In the genomic region with DNA sequence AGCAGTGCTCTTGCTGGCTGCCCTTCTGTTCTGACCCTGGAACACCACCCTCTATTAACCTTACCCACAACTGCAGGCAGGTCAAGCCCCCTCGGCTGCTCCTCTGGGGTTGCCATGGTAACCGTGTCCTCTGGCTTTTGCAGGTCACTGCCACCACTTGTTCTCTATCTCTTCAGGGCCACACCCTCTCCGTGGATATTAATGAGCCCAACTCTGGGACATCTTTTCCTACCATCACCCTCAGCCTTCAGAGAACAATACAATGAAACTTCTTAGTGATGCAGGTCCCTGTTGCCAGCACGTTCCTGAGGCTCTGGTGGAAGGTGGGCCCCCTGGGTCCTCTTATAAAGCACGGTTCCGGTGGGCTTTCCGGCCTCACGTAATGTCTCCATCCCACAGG, we compare ENCODE assay signal across 19 cellular contexts. TPM values are rescaled to one million over a fixed set of nuclear protein-coding genes. Genes with fewer than 3 reads are reported as not detected.
DNase-seq lines count a peak whose midpoint lies in the region; TF ChIP-seq lines count a peak whose summit lies in the region.
"Had no signal": no experiment of that assay in that cellular context is flagged by ENCODE, and none has a peak within 500 bp of the region (broad histone marks: within the 10 kb centered on the region; RNA-seq: fewer than 3 reads in every experiment).

No MANE protein-coding gene starts in this region.

- H4K8ac ChIP-seq in mesendoderm (ENCODE audit: low read depth, low read length) (no peak overlapping the region), trophoblast cell (ENCODE audit: low read depth, low read length) (no peak overlapping the region)

- H3K36me3 ChIP-seq in CD8-positive, alpha-beta memory T cell (ENCODE audit: insufficient read depth, low read length), result no peaks in the 10 kb centered on the region
- H3K36me3 ChIP-seq in mesendoderm (ENCODE audit: control insufficient read depth, insufficient read depth, low read length), result no peaks in the 10 kb centered on the region
- H3K36me3 ChIP-seq in trophoblast cell (ENCODE audit: control insufficient read depth in 1 of 2, insufficient read depth in 2 of 2, low read length in 2 of 2), result no peaks in the 10 kb centered on the region
- H3K36me3 ChIP-seq: gastrocnemius medialis, uterus had no signal

- H3K9me3 Mint-ChIP-seq in T-helper 2 cell treated with Interferon-gamma antibody and Interleukin-4, amounts not matched to agents 5 μg/mL and 100 μg/mL, for 36 hours, result no peaks in the 10 kb centered on the region
- no peaks in the 10 kb centered on the region for H3K9me3 Mint-ChIP-seq in CD8-positive, alpha-beta memory T cell
- no peaks in the 10 kb centered on the region for H3K9me3 Mint-ChIP-seq in activated T-helper 1 cell treated with anti-CD3 and anti-CD28 coated beads, Interleukin-12 subunit alpha, Interleukin-12 subunit beta, Interleukin-2, Interleukin-4 antibody, amounts not matched to agents 30 ng/mL and 10 ng/mL and 1 ng/mL, durations not matched to agents 14 hours and 24 hours and 36 hours
- no peaks in the 10 kb centered on the region for H3K9me3 Mint-ChIP-seq in progenitor cell of endocrine pancreas (ENCODE audit: low read depth)

- peaks cover 82% of the 10 kb centered on the region for H3K4me1 ChIP-seq in CD8-positive, alpha-beta memory T cell (ENCODE audit: insufficient read depth, low read length)
- no peaks in the 10 kb centered on the region for H3K4me1 ChIP-seq in mesendoderm (ENCODE audit: control insufficient read depth, low read depth, low read length)
- peaks cover 3 to 5% of the 10 kb centered on the region in 2 experiments for H3K4me1 ChIP-seq in trophoblast cell (ENCODE audit: control insufficient read depth in 1 of 2, insufficient read depth in 2 of 2, low read length in 2 of 2)
- H3K4me1 ChIP-seq: uterus had no signal

- H3K9me3 ChIP-seq in CD8-positive, alpha-beta memory T cell (ENCODE audit: low read length), result no peaks in the 10 kb centered on the region
- peaks cover 2% of the 10 kb centered on the region for H3K9me3 ChIP-seq in trophoblast cell (ENCODE audit: insufficient read depth, low read depth, low read length)
- H3K9me3 ChIP-seq: gastrocnemius medialis, uterus had no signal

- no peak overlapping the region for H2BK15ac ChIP-seq in mesendoderm (replicated peaks; ENCODE audit: low read depth)

- H3K18ac ChIP-seq in mesendoderm (ENCODE audit: low read length) (no peak overlapping the region), trophoblast cell (ENCODE audit: low read length) (no peak overlapping the region)

- no peaks in the 10 kb centered on the region for H3K27me3 ChIP-seq in CD8-positive, alpha-beta memory T cell (ENCODE audit: insufficient read depth, low read length, poor library complexity, severe bottlenecking)
- H3K27me3 ChIP-seq in mesendoderm (ENCODE audit: insufficient read depth, low read length, poor library complexity), result no peaks in the 10 kb centered on the region
- no peaks in the 10 kb centered on the region for H3K27me3 ChIP-seq in trophoblast cell (ENCODE audit: insufficient read depth, low read length)
- H3K27me3 ChIP-seq: gastrocnemius medialis, uterus had no signal

- H3K79me1 ChIP-seq in mesendoderm (ENCODE audit: low read length), result no peaks in the 10 kb centered on the region
- H3K79me1 ChIP-seq in trophoblast cell (ENCODE audit: low read length), result no peaks in the 10 kb centered on the region

- POLR2A ChIA-PET in CD8-positive, alpha-beta memory T cell (lab: Charles Lee), result no interaction called here

- H3K9ac ChIP-seq in mesendoderm (ENCODE audit: low read length), result no peak overlapping the region
- H3K9ac ChIP-seq in trophoblast cell (ENCODE audit: low read length), result no peak overlapping the region

- H3K27me3 Mint-ChIP-seq in T-helper 2 cell treated with Interferon-gamma antibody and Interleukin-4, amounts not matched to agents 5 μg/mL and 100 μg/mL, for 36 hours (ENCODE audit: low read depth), result no peaks in the 10 kb centered on the region
- peaks cover 0 to 1% of the 10 kb centered on the region in 2 donors for H3K27me3 Mint-ChIP-seq in CD8-positive, alpha-beta memory T cell
- no peaks in the 10 kb centered on the region for H3K27me3 Mint-ChIP-seq in activated T-helper 1 cell treated with anti-CD3 and anti-CD28 coated beads, Interleukin-12 subunit alpha, Interleukin-12 subunit beta, Interleukin-2, Interleukin-4 antibody, amounts not matched to agents 30 ng/mL and 10 ng/mL and 1 ng/mL, durations not matched to agents 14 hours and 24 hours and 36 hours (ENCODE audit: insufficient read depth)
- peaks cover 29% of the 10 kb centered on the region for H3K27me3 Mint-ChIP-seq in progenitor cell of endocrine pancreas

- no peak overlapping the region for H3K23ac ChIP-seq in mesendoderm (ENCODE audit: low read length)
- no peak overlapping the region for H3K23ac ChIP-seq in trophoblast cell (ENCODE audit: low read length)

- no peak overlapping the region for H2BK12ac ChIP-seq in trophoblast cell (ENCODE audit: low read length)

- peak overlapping the region; percentile 50 for H3K4me3 Mint-ChIP-seq in T-helper 2 cell treated with Interferon-gamma antibody and Interleukin-4, amounts not matched to agents 5 μg/mL and 100 μg/mL, for 36 hours
- H3K4me3 Mint-ChIP-seq in CD8-positive, alpha-beta memory T cell, result peak overlapping the region; percentile 99 to 100 (median 99)
- peak overlapping the region; percentile 100 for H3K4me3 Mint-ChIP-seq in activated T-helper 1 cell treated with anti-CD3 and anti-CD28 coated beads, Interleukin-12 subunit alpha, Interleukin-12 subunit beta, Interleukin-2, Interleukin-4 antibody, amounts not matched to agents 30 ng/mL and 10 ng/mL and 1 ng/mL, durations not matched to agents 14 hours and 24 hours and 36 hours
- H3K4me3 Mint-ChIP-seq in progenitor cell of endocrine pancreas (ENCODE audit: low read depth), result no peak overlapping the region

- WGBS in mesendoderm (ENCODE audit: extremely low coverage, insufficient coverage, low lambda C conversion rate), result no CpG with 5 or more reads among the region's 8 CpGs
- no CpG with 5 or more reads among the region's 8 CpGs for WGBS in trophoblast cell (ENCODE audit: extremely low coverage, insufficient coverage, insufficient read length)

- peaks cover 62% of the 10 kb centered on the region for H3K4me1 Mint-ChIP-seq in T-helper 2 cell treated with Interferon-gamma antibody and Interleukin-4, amounts not matched to agents 5 μg/mL and 100 μg/mL, for 36 hours (ENCODE audit: low read depth)
- peaks cover 90 to 94% (median 94%) of the 10 kb centered on the region in 3 donors for H3K4me1 Mint-ChIP-seq in CD8-positive, alpha-beta memory T cell
- peaks cover 88% of the 10 kb centered on the region for H3K4me1 Mint-ChIP-seq in activated T-helper 1 cell treated with anti-CD3 and anti-CD28 coated beads, Interleukin-12 subunit alpha, Interleukin-12 subunit beta, Interleukin-2, Interleukin-4 antibody, amounts not matched to agents 30 ng/mL and 10 ng/mL and 1 ng/mL, durations not matched to agents 14 hours and 24 hours and 36 hours (ENCODE audit: low read depth)
- peaks cover 4% of the 10 kb centered on the region for H3K4me1 Mint-ChIP-seq in progenitor cell of endocrine pancreas (ENCODE audit: low read depth)

- H3K4me2 ChIP-seq in mesendoderm (ENCODE audit: low read length), result no peak overlapping the region
- no peak overlapping the region for H3K4me2 ChIP-seq in trophoblast cell (ENCODE audit: low read length)

- H4K91ac ChIP-seq in trophoblast cell (ENCODE audit: low read depth, low read length), result no peak overlapping the region

- no peak overlapping the region for H4K12ac ChIP-seq in trophoblast cell (ENCODE audit: low read depth, low read length)

- CTCF ChIA-PET in CD8-positive, alpha-beta memory T cell (lab: Charles Lee), result no interaction called here

- no peak overlapping the region for H3K4me3 ChIP-seq in CD8-positive, alpha-beta memory T cell (ENCODE audit: low read length)
- no peak overlapping the region for H3K4me3 ChIP-seq in mesendoderm (ENCODE audit: low read length)
- H3K4me3 ChIP-seq in trophoblast cell (ENCODE audit: low read depth, low read length), result no peak overlapping the region
- H3K4me3 ChIP-seq: gastrocnemius medialis, uterus had no signal

- intact Hi-C loops in activated T-helper 1 cell treated with anti-CD3 and anti-CD28 coated beads, Interleukin-12 subunit alpha, Interleukin-12 subunit beta, Interleukin-2, Interleukin-4 antibody, amounts not matched to agents 30 ng/mL and 10 ng/mL and 1 ng/mL, durations not matched to agents 14 hours and 24 hours and 36 hours (cut with micrococcal nuclease), result no loop called here

- H3K36me3 Mint-ChIP-seq in T-helper 2 cell treated with Interferon-gamma antibody and Interleukin-4, amounts not matched to agents 5 μg/mL and 100 μg/mL, for 36 hours (ENCODE audit: low read depth), result peaks cover 56% of the 10 kb centered on the region
- peaks cover 15 to 89% (median 30%) of the 10 kb centered on the region in 3 donors for H3K36me3 Mint-ChIP-seq in CD8-positive, alpha-beta memory T cell
- H3K36me3 Mint-ChIP-seq in activated T-helper 1 cell treated with anti-CD3 and anti-CD28 coated beads, Interleukin-12 subunit alpha, Interleukin-12 subunit beta, Interleukin-2, Interleukin-4 antibody, amounts not matched to agents 30 ng/mL and 10 ng/mL and 1 ng/mL, durations not matched to agents 14 hours and 24 hours and 36 hours (ENCODE audit: low read depth), result peaks cover 49% of the 10 kb centered on the region
- H3K36me3 Mint-ChIP-seq in progenitor cell of endocrine pancreas (ENCODE audit: insufficient read depth), result no peaks in the 10 kb centered on the region

- H2BK5ac ChIP-seq in mesendoderm (ENCODE audit: low read length) (no peak overlapping the region), trophoblast cell (ENCODE audit: low read depth, low read length, poor library complexity) (no peak overlapping the region)

- H3K56ac ChIP-seq in mesendoderm (ENCODE audit: low read length), result no peak overlapping the region

- H3K79me2 ChIP-seq in mesendoderm (ENCODE audit: control insufficient read depth, insufficient read depth, low read length) (no peaks in the 10 kb centered on the region), trophoblast cell (ENCODE audit: control insufficient read depth, insufficient read depth, low read length, poor library complexity) (no peaks in the 10 kb centered on the region)

- H2AK5ac ChIP-seq in mesendoderm (ENCODE audit: low read length) (no peak overlapping the region), trophoblast cell (ENCODE audit: low read length) (no peak overlapping the region)

- no peak overlapping the region for H3K27ac ChIP-seq in CD8-positive, alpha-beta memory T cell (ENCODE audit: low read depth, low read length)
- no peak overlapping the region for H3K27ac ChIP-seq in mesendoderm (ENCODE audit: low read depth, low read length)
- no peak overlapping the region for H3K27ac ChIP-seq in trophoblast cell (ENCODE audit: low read depth, low read length)
- H3K27ac ChIP-seq: gastrocnemius medialis, uterus had no signal

- DNase-seq in T-helper 2 cell treated with Interferon-gamma antibody and Interleukin-4, amounts not matched to agents 5 μg/mL and 100 μg/mL, for 36 hours (ENCODE audit: low spot score), result no peak
- DNase-seq in T-helper 2 cell, result no peak
- DNase-seq in CD8-positive, alpha-beta memory T cell, result no peak
- no peak for DNase-seq in activated T-helper 1 cell treated with anti-CD3 and anti-CD28 coated beads, Interleukin-12 subunit alpha, Interleukin-12 subunit beta, Interleukin-2, Interleukin-4 antibody, amounts not matched to agents 30 ng/mL and 10 ng/mL and 1 ng/mL, durations not matched to agents 14 hours and 24 hours and 36 hours (ENCODE audit: low spot score)
- peak; percentile 21 for DNase-seq in mesendoderm
- DNase-seq in progenitor cell of endocrine pancreas (ENCODE audit: low spot score, unreplicated experiment), result no peak
- DNase-seq in trophoblast cell, result no peak
- DNase-seq in NCI-H187 treated with DMSO at 0.1 percent for 48 hours (lab: John Stamatoyannopoulos, UW), result no peak
- DNase-seq: 8988T; activated CD4-positive, CD25-positive, alpha-beta regulatory T cell; activated CD8-positive, alpha-beta memory T cell treated with anti-CD3 and anti-CD28 coated beads, Interleukin-2, amount 50 U/mL, for 48 hours; erythroblast; gastrocnemius medialis; H7; left cardiac atrium; NCI-H1436 treated with DMSO at 0.1 percent for 48 hours; NCI-H774; stimulated activated CD4-positive, alpha-beta T cell treated with anti-CD3 and anti-CD28 coated beads, Interleukin-4, amount 100 ng/mL, for 4 hours; uterus had no signal

- H2AFZ ChIP-seq in trophoblast cell (ENCODE audit: insufficient read depth, low read length, poor library complexity), result no peak overlapping the region

- H2BK120ac ChIP-seq in mesendoderm (ENCODE audit: low read depth, low read length) (no peak overlapping the region), trophoblast cell (ENCODE audit: insufficient read depth, low read length, poor library complexity) (no peak overlapping the region)

- no peak for TF ChIP-seq CTCF in progenitor cell of endocrine pancreas (IDR thresholded peaks at IDR 0.05; ENCODE audit: unreplicated experiment)

- no peak overlapping the region for H4K5ac ChIP-seq in mesendoderm (ENCODE audit: low read length)

- H3K4ac ChIP-seq in mesendoderm (ENCODE audit: low read depth, low read length) (no peak overlapping the region), trophoblast cell (ENCODE audit: low read depth, low read length) (no peak overlapping the region)

- no peak overlapping the region for H3K14ac ChIP-seq in trophoblast cell (ENCODE audit: low read length)

- H3K27ac Mint-ChIP-seq in T-helper 2 cell treated with Interferon-gamma antibody and Interleukin-4, amounts not matched to agents 5 μg/mL and 100 μg/mL, for 36 hours, result peak overlapping the region; percentile 9
- H3K27ac Mint-ChIP-seq in CD8-positive, alpha-beta memory T cell, result peak overlapping the region; percentile 80 to 100 (median 98)
- peak overlapping the region; percentile 19 for H3K27ac Mint-ChIP-seq in activated T-helper 1 cell treated with anti-CD3 and anti-CD28 coated beads, Interleukin-12 subunit alpha, Interleukin-12 subunit beta, Interleukin-2, Interleukin-4 antibody, amounts not matched to agents 30 ng/mL and 10 ng/mL and 1 ng/mL, durations not matched to agents 14 hours and 24 hours and 36 hours
- no peak overlapping the region for H3K27ac Mint-ChIP-seq in progenitor cell of endocrine pancreas

RNA-seq across cellular contexts. Expression of a gene that starts 30.8 kb away (rescaled TPM):
- 10 to 100 TPM; 21.9 to 22.3 TPM for total RNA-seq in CD8-positive, alpha-beta memory T cell
- 12.0 TPM for polyA plus RNA-seq in CD8-positive, alpha-beta memory T cell
- total RNA-seq in activated T-helper 1 cell treated with anti-CD3 and anti-CD28 coated beads, Interleukin-12 subunit alpha, Interleukin-12 subunit beta, Interleukin-2, Interleukin-4 antibody, amounts not matched to agents 30 ng/mL and 10 ng/mL and 1 ng/mL, durations not matched to agents 14 hours and 24 hours and 36 hours, result 36.1 and 37.5 TPM in 2 replicates
- polyA plus RNA-seq in mesendoderm (2013, experiment 1 of 2), result 6.1 TPM
- 6.3 TPM for polyA plus RNA-seq in mesendoderm (2013, experiment 2 of 2)
- 0.43 and 0.95 TPM in 2 replicates for total RNA-seq in progenitor cell of endocrine pancreas
- 1.3 and 1.6 TPM in 2 replicates for polyA plus RNA-seq in trophoblast cell (2013)

Comparison
In these comparisons a context has a peak if more than half of its experiments do, and no peak if none do; other contexts are left out.
1. RNA of a gene that starts 30.8 kb away (total RNA-seq): 36.1 to 37.5 TPM in activated T-helper 1 cell treated with anti-CD3 and anti-CD28 coated beads, Interleukin-12 subunit alpha, Interleukin-12 subunit beta, Interleukin-2, Interleukin-4 antibody, amounts not matched to agents 30 ng/mL and 10 ng/mL and 1 ng/mL, durations not matched to agents 14 hours and 24 hours and 36 hours and 21.9 to 22.3 TPM in CD8-positive, alpha-beta memory T cell; 0.43 to 0.95 TPM in progenitor cell of endocrine pancreas; every median in the first group is over 10 times any median in the second.